ENCODE assay signal across 9 cellular contexts in the genomic region with DNA sequence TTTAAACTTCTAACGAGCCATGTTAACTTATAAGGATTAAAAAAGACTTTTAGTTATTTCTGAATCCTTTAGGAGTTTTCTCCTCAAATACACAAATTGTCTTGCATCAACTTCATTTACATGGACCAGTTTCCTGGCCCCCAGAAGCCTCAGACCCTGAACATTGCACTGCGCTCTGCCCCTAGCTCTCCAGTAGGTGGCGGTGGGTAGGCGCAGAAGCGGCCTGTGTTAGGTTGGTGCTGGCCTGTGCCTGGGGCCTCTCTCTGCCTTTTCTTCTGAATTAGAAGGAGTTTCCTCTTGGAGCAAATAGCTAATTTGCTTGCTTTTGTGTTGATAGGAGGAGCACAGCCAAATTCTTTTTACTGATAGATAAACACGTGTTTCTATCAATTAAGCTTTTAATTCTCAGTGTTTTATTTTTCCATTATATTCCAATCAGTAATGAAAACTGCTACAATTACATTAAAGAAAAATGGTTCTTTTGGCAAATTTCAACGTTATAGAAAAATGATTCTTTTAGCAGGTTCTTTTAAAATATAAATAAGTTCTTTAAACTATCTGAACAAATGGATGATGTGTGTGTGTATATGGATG. TPM values are rescaled to one million over a fixed set of nuclear protein-coding genes. Genes with fewer than 3 reads are reported as not detected.
DNase-seq lines count a peak whose midpoint lies in the region; ATAC-seq and TF ChIP-seq lines count a peak whose summit lies in the region.
"Had no signal": no experiment of that assay in that cellular context is flagged by ENCODE, and none has a peak within 500 bp of the region (broad histone marks: within the 10 kb centered on the region; RNA-seq: fewer than 3 reads in every experiment).

No MANE protein-coding gene starts in this region.

- no peak overlapping the region for H3K4me3 Mint-ChIP-seq in natural killer cell
- H3K4me3 Mint-ChIP-seq: dendritic cell treated with granulocyte-macrophage colony-stimulating factor and Interleukin-4, amounts not matched to agents 40 ng/mL and 50 ng/mL, for 4 days had no signal

- no peak overlapping the region for H3K9ac ChIP-seq in OCI-LY1 (ENCODE audit: low read length)

- TF ChIP-seq POLR2A in thyroid gland (IDR thresholded peaks at IDR 0.05) = no peak

- no peaks in the 10 kb centered on the region for H3K27me3 Mint-ChIP-seq in natural killer cell (ENCODE audit: low read depth in 2 of 2)
- H3K27me3 Mint-ChIP-seq: dendritic cell treated with granulocyte-macrophage colony-stimulating factor and Interleukin-4, amounts not matched to agents 40 ng/mL and 50 ng/mL, for 4 days had no signal

- H3K4me2 ChIP-seq in OCI-LY1 (ENCODE audit: low read length) = no peak overlapping the region

- TF ChIP-seq CTCF in OCI-LY1 (IDR thresholded peaks at IDR 0.05; ENCODE audit: low read length) (peak; percentile 98), natural killer cell (IDR thresholded peaks at IDR 0.05) (peak; percentile 83), thyroid gland (IDR thresholded peaks at IDR 0.05) (peak; percentile 60 to 88 (median 72))

- H3K36me3 ChIP-seq in OCI-LY1 (ENCODE audit: insufficient read depth, low read length) (peaks cover 7% of the 10 kb centered on the region; the same call in 1 of the 2 replicates), thyroid gland (no peaks in the 10 kb centered on the region)

- H3K4me1 Mint-ChIP-seq in natural killer cell = peaks cover 0 to 6% of the 10 kb centered on the region in 2 donors

- ATAC-seq in GM21717 (IDR thresholded peaks at IDR 0.05; ENCODE audit: unreplicated experiment) = peak; percentile 84
- peak; percentile 85 to 89 (median 89) for ATAC-seq in natural killer cell

- no peaks in the 10 kb centered on the region for H3K9me3 Mint-ChIP-seq in natural killer cell
- H3K9me3 Mint-ChIP-seq: dendritic cell treated with granulocyte-macrophage colony-stimulating factor and Interleukin-4, amounts not matched to agents 40 ng/mL and 50 ng/mL, for 4 days had no signal

- H3K9me3 ChIP-seq in OCI-LY1 (ENCODE audit: low read length) = no peaks in the 10 kb centered on the region
- H3K9me3 ChIP-seq in thyroid gland = no peaks in the 10 kb centered on the region

- H3K79me2 ChIP-seq in OCI-LY1 (ENCODE audit: insufficient read depth, low read length) = no peaks in the 10 kb centered on the region

- H3K27me3 ChIP-seq in OCI-LY1 (ENCODE audit: insufficient read depth, low read length) (no peaks in the 10 kb centered on the region), thyroid gland (no peaks in the 10 kb centered on the region)

- H4K20me1 ChIP-seq in OCI-LY1 (ENCODE audit: insufficient read depth, low read length) = no peaks in the 10 kb centered on the region

- WGBS in thyroid gland, 2 donors = 20 to 24% methylated on average over 7 of the region's 7 CpGs

- no peaks in the 10 kb centered on the region for H3K36me3 Mint-ChIP-seq in natural killer cell

- no peak overlapping the region for H2AFZ ChIP-seq in OCI-LY1 (ENCODE audit: low read length)

- H3K9me2 ChIP-seq in OCI-LY1 (ENCODE audit: low read depth, low read length) = no peaks in the 10 kb centered on the region

- no peaks in the 10 kb centered on the region for H3K4me1 ChIP-seq in OCI-LY1 (ENCODE audit: insufficient read depth, low read length, severe bottlenecking)
- no peaks in the 10 kb centered on the region for H3K4me1 ChIP-seq in thyroid gland

- H3K27ac Mint-ChIP-seq in natural killer cell = no peak overlapping the region
- H3K27ac Mint-ChIP-seq: dendritic cell treated with granulocyte-macrophage colony-stimulating factor and Interleukin-4, amounts not matched to agents 40 ng/mL and 50 ng/mL, for 4 days had no signal

- DNase-seq in DMS79 treated with DMSO at 0.1 percent for 48 hours (lab: John Stamatoyannopoulos, UW) (peak; percentile 75), activated T-cell treated with anti-CD3 and anti-CD28 coated beads for 48 hours (ENCODE audit: low read depth) (peak; percentile 43), fibroblast of gingiva (ENCODE audit: low read depth) (peak; percentile 51), natural killer cell (peak; percentile 40), thyroid gland (peak; percentile 56 to 68)
- peak; percentile 54 for DNase-seq in Jurkat, Clone E6-1 (ENCODE audit: low read depth, low spot score)

- intact Hi-C loops in natural killer cell (cut with micrococcal nuclease) (loop anchor here (2.0 to 5.0 kb wide), 5 partner anchors 220 to 1031 kb away; no protein-coding TSS in a partner anchor), thyroid gland (cut with DNase I) (no loop called here)

- H3K27ac ChIP-seq in OCI-LY1 (ENCODE audit: low read depth, low read length, poor library complexity, severe bottlenecking) (no peak overlapping the region), thyroid gland (no peak overlapping the region)

- H3K4me3 ChIP-seq in Jurkat, Clone E6-1 (ENCODE audit: low read length) = no peak overlapping the region
- no peak overlapping the region for H3K4me3 ChIP-seq in OCI-LY1 (ENCODE audit: low read depth, low read length, poor library complexity, severe bottlenecking)
- no peak overlapping the region for H3K4me3 ChIP-seq in thyroid gland (replicated peaks in 1 of 3)

- no peaks in the 10 kb centered on the region for H3F3A ChIP-seq in OCI-LY1 (ENCODE audit: insufficient read depth, low read length)

RNA-seq across cellular contexts. Expression of a gene that starts 44.4 kb away (rescaled TPM):
- 28.1 TPM for polyA plus RNA-seq in Jurkat, Clone E6-1 (2012; ENCODE audit: insufficient read depth, insufficient read length)
- total RNA-seq in natural killer cell = 10 to 100 TPM; 23.4 to 28.4 (median 24.1) TPM
- 10 to 100 TPM; 42.7 to 57.6 (median 52.4) TPM for total RNA-seq in thyroid gland
